1 cellular context compared by ENCODE assay signal in the genomic region with DNA sequence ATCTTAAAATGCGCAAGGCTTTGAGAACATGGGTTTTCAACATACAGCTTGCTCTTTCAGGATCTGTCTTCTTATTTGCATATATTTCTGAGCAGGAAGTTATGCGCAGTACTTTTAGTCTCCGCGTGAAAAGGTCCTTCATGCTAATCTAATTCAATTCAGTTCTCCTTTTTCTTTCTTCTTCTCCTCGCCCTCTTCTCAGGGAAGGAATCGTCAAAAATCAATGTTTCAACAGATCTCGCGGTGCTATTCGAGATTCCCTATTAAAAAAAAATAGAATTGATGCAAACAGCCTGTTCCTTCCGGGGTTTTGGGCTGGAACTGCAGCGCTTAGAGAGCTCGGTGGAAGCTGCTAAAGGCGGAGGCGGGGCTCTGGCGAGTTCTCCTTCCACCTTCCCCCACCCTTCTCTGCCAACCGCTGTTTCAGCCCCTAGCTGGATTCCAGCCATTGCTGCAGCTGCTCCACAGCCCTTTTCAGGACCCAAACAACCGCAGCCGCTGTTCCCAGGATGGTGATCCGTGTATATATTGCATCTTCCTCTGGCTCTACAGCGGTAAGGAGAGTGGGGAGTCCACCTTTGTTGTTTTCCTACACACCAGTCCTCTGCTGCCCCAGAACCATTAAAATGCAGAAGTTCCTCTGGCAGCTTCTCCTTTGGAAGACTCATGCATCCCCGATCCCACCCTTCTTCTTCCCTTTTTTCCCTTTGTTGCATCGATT.
TF ChIP-seq lines count a peak whose summit lies in the region.

A gene with protein sequence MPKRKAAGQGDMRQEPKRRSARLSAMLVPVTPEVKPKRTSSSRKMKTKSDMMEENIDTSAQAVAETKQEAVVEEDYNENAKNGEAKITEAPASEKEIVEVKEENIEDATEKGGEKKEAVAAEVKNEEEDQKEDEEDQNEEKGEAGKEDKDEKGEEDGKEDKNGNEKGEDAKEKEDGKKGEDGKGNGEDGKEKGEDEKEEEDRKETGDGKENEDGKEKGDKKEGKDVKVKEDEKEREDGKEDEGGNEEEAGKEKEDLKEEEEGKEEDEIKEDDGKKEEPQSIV (minus strand): TSS at position 222 of the 721 bp plus-strand sequence. CDS start 80,364 bp downstream, outside the sequence.
A gene (plus strand): TSS at position 411 of the 721 bp plus-strand sequence. CDS start 99 bp downstream, at position 510.

TF ChIP-seq in WTC11, 78 proteins besides CTCF, POLR2A, EP300 and RAD21 (continued from another document):
- TF ChIP-seq, protein P1, sequence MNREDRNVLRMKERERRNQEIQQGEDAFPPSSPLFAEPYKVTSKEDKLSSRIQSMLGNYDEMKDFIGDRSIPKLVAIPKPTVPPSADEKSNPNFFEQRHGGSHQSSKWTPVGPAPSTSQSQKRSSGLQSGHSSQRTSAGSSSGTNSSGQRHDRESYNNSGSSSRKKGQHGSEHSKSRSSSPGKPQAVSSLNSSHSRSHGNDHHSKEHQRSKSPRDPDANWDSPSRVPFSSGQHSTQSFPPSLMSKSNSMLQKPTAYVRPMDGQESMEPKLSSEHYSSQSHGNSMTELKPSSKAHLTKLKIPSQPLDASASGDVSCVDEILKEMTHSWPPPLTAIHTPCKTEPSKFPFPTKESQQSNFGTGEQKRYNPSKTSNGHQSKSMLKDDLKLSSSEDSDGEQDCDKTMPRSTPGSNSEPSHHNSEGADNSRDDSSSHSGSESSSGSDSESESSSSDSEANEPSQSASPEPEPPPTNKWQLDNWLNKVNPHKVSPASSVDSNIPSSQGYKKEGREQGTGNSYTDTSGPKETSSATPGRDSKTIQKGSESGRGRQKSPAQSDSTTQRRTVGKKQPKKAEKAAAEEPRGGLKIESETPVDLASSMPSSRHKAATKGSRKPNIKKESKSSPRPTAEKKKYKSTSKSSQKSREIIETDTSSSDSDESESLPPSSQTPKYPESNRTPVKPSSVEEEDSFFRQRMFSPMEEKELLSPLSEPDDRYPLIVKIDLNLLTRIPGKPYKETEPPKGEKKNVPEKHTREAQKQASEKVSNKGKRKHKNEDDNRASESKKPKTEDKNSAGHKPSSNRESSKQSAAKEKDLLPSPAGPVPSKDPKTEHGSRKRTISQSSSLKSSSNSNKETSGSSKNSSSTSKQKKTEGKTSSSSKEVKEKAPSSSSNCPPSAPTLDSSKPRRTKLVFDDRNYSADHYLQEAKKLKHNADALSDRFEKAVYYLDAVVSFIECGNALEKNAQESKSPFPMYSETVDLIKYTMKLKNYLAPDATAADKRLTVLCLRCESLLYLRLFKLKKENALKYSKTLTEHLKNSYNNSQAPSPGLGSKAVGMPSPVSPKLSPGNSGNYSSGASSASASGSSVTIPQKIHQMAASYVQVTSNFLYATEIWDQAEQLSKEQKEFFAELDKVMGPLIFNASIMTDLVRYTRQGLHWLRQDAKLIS (CRISPR knock-in tag; IDR thresholded peaks at IDR 0.05; ENCODE audit: borderline replicate concordance), result no peak
- TF ChIP-seq FOXJ3 (CRISPR knock-in tag; IDR thresholded peaks at IDR 0.05; ENCODE audit: borderline replicate concordance) (no peak), CREB1 (CRISPR knock-in tag; IDR thresholded peaks at IDR 0.05) (no peak), MXD4 (CRISPR knock-in tag; IDR thresholded peaks at IDR 0.05; ENCODE audit: borderline replicate concordance) (no peak)
- TF ChIP-seq, protein P2, sequence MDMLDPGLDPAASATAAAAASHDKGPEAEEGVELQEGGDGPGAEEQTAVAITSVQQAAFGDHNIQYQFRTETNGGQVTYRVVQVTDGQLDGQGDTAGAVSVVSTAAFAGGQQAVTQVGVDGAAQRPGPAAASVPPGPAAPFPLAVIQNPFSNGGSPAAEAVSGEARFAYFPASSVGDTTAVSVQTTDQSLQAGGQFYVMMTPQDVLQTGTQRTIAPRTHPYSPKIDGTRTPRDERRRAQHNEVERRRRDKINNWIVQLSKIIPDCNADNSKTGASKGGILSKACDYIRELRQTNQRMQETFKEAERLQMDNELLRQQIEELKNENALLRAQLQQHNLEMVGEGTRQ (CRISPR knock-in tag; IDR thresholded peaks at IDR 0.05), result no peak
- TF ChIP-seq, protein P3, sequence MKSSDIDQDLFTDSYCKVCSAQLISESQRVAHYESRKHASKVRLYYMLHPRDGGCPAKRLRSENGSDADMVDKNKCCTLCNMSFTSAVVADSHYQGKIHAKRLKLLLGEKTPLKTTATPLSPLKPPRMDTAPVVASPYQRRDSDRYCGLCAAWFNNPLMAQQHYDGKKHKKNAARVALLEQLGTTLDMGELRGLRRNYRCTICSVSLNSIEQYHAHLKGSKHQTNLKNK (CRISPR knock-in tag; IDR thresholded peaks at IDR 0.05), result no peak
- TF ChIP-seq, protein P4, sequence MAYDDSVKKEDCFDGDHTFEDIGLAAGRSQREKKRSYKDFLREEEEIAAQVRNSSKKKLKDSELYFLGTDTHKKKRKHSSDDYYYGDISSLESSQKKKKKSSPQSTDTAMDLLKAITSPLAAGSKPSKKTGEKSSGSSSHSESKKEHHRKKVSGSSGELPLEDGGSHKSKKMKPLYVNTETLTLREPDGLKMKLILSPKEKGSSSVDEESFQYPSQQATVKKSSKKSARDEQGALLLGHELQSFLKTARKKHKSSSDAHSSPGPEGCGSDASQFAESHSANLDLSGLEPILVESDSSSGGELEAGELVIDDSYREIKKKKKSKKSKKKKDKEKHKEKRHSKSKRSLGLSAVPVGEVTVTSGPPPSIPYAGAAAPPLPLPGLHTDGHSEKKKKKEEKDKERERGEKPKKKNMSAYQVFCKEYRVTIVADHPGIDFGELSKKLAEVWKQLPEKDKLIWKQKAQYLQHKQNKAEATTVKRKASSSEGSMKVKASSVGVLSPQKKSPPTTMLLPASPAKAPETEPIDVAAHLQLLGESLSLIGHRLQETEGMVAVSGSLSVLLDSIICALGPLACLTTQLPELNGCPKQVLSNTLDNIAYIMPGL (CRISPR knock-in tag; IDR thresholded peaks at IDR 0.05), result no peak
- TF ChIP-seq, protein P5, sequence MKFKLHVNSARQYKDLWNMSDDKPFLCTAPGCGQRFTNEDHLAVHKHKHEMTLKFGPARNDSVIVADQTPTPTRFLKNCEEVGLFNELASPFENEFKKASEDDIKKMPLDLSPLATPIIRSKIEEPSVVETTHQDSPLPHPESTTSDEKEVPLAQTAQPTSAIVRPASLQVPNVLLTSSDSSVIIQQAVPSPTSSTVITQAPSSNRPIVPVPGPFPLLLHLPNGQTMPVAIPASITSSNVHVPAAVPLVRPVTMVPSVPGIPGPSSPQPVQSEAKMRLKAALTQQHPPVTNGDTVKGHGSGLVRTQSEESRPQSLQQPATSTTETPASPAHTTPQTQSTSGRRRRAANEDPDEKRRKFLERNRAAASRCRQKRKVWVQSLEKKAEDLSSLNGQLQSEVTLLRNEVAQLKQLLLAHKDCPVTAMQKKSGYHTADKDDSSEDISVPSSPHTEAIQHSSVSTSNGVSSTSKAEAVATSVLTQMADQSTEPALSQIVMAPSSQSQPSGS (CRISPR knock-in tag; IDR thresholded peaks at IDR 0.05; ENCODE audit: borderline replicate concordance, low read depth), result no peak
- TF ChIP-seq, protein P6, sequence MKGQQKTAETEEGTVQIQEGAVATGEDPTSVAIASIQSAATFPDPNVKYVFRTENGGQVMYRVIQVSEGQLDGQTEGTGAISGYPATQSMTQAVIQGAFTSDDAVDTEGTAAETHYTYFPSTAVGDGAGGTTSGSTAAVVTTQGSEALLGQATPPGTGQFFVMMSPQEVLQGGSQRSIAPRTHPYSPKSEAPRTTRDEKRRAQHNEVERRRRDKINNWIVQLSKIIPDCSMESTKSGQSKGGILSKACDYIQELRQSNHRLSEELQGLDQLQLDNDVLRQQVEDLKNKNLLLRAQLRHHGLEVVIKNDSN (CRISPR knock-in tag; IDR thresholded peaks at IDR 0.05), result no peak
